16 cellular contexts compared by ENCODE assay signal in the genomic region with DNA sequence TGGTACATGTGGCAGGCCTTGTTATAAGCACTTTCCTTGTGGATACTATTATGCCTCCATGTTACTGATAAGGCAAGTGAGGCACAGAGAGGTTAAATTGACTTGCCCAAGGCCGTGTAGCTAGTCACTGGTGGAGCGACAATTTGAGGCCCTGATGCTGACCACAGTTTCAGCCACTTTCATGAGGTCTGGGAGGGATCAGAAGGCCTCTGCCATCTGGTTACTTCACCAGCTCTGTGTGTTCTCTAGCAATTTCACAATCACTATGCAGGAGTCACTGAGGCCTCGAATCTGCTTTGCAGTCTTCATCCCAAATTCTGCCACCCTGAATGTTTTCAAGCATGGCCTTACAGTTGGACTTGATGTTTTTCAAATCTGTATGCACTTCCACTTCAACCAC. TPM values are rescaled to one million over a fixed set of nuclear protein-coding genes. Genes with fewer than 3 reads are reported as not detected.
A peak's percentile ranks its signal among the peaks of the same experiment; 100 is the strongest.
DNase-seq lines count a peak whose midpoint lies in the region; ATAC-seq and TF ChIP-seq lines count a peak whose summit lies in the region.
"Had no signal": no experiment of that assay in that cellular context is flagged by ENCODE, and none has a peak within 500 bp of the region (broad histone marks: within the 10 kb centered on the region; RNA-seq: fewer than 3 reads in every experiment).

No MANE protein-coding gene starts in this region.

- in situ Hi-C loops in IMR-90 (cut with MboI; ENCODE audit: low sequenced_read_pairs) = no loop called here

- H3K36me3 ChIP-seq in IMR-90 (ENCODE audit: control insufficient read depth, insufficient read depth, low read length) (no peaks in the 10 kb centered on the region), liver (ENCODE audit: control insufficient read depth in 4 of 4, insufficient read depth in 3 of 4, low read depth in 1 of 4, low read length in 3 of 4) (no peaks in the 10 kb centered on the region)
- H3K36me3 ChIP-seq in CD8-positive, alpha-beta T cell (ENCODE audit: insufficient read depth, low read length) = no peaks in the 10 kb centered on the region

- H3K36me3 Mint-ChIP-seq in activated CD8-positive, alpha-beta T cell treated with anti-CD3 and anti-CD28 coated beads for 36 hours (ENCODE audit: low read depth) = peaks cover 32% of the 10 kb centered on the region
- H3K36me3 Mint-ChIP-seq in CD8-positive, alpha-beta T cell = peaks cover 36% of the 10 kb centered on the region

- no peak for TF ChIP-seq POLR2A in IMR-90 (IDR thresholded peaks at IDR 0.05; ENCODE audit: low read depth, low read length)

- H2AFZ ChIP-seq in IMR-90 (replicated peaks; ENCODE audit: low read length, poor library complexity) = no peak overlapping the region
- H2AFZ ChIP-seq: neural progenitor cell had no signal

- H3K4ac ChIP-seq in IMR-90 (ENCODE audit: low read depth, low read length) = no peak overlapping the region

- no peak overlapping the region for H3K56ac ChIP-seq in IMR-90 (ENCODE audit: extremely low read depth, insufficient read depth, low read length)

- H2AK9ac ChIP-seq in IMR-90 (replicated peaks; ENCODE audit: low read depth, low read length, poor library complexity) = no peak overlapping the region

- H3K23ac ChIP-seq in IMR-90 (ENCODE audit: low read depth, low read length) = no peak overlapping the region

- H2BK15ac ChIP-seq in IMR-90 (ENCODE audit: low read depth, low read length) = no peak overlapping the region

- no peak overlapping the region for H3K18ac ChIP-seq in IMR-90 (ENCODE audit: low read depth, low read length)

- H3K27ac Mint-ChIP-seq in activated CD8-positive, alpha-beta T cell treated with anti-CD3 and anti-CD28 coated beads for 36 hours = no peak overlapping the region
- no peak overlapping the region for H3K27ac Mint-ChIP-seq in CD8-positive, alpha-beta T cell
- H3K27ac Mint-ChIP-seq: activated B cell treated with CpG ODN at 0.5 μM for 24 hours; activated naive CD4-positive, alpha-beta T cell treated with anti-CD3 and anti-CD28 coated beads, Interleukin-2, amount 50 U/mL, for 24 hours; neural progenitor cell had no signal

- no peaks in the 10 kb centered on the region for H3K27me3 Mint-ChIP-seq in activated CD8-positive, alpha-beta T cell treated with anti-CD3 and anti-CD28 coated beads for 36 hours
- H3K27me3 Mint-ChIP-seq in CD8-positive, alpha-beta T cell (ENCODE audit: low read depth) = no peaks in the 10 kb centered on the region
- H3K27me3 Mint-ChIP-seq: activated B cell treated with CpG ODN at 0.5 μM for 24 hours; activated naive CD4-positive, alpha-beta T cell treated with anti-CD3 and anti-CD28 coated beads, Interleukin-2, amount 50 U/mL, for 24 hours had no signal

- H3K9ac ChIP-seq in IMR-90 (ENCODE audit: low read depth, low read length) (no peak overlapping the region), liver (ENCODE audit: low read depth in 1 of 2, low read length in 2 of 2) (no peak overlapping the region)
- H3K9ac ChIP-seq: neural progenitor cell had no signal

- no peak overlapping the region for H3K4me3 Mint-ChIP-seq in activated CD8-positive, alpha-beta T cell treated with anti-CD3 and anti-CD28 coated beads for 36 hours
- H3K4me3 Mint-ChIP-seq in CD8-positive, alpha-beta T cell = no peak overlapping the region
- H3K4me3 Mint-ChIP-seq: activated B cell treated with CpG ODN at 0.5 μM for 24 hours; activated naive CD4-positive, alpha-beta T cell treated with anti-CD3 and anti-CD28 coated beads, Interleukin-2, amount 50 U/mL, for 24 hours; CD14-positive monocyte; neural progenitor cell had no signal

- no peak overlapping the region for H4K8ac ChIP-seq in IMR-90 (ENCODE audit: low read depth in 2 of 2, low read length in 2 of 2)

- no peaks in the 10 kb centered on the region for H3K9me3 Mint-ChIP-seq in activated CD8-positive, alpha-beta T cell treated with anti-CD3 and anti-CD28 coated beads for 36 hours
- H3K9me3 Mint-ChIP-seq in CD8-positive, alpha-beta T cell = no peaks in the 10 kb centered on the region
- H3K9me3 Mint-ChIP-seq: activated B cell treated with CpG ODN at 0.5 μM for 24 hours; activated naive CD4-positive, alpha-beta T cell treated with anti-CD3 and anti-CD28 coated beads, Interleukin-2, amount 50 U/mL, for 24 hours; neural progenitor cell had no signal

- H3K4me1 ChIP-seq in IMR-90 (ENCODE audit: control insufficient read depth, insufficient read depth, low read length) = no peaks in the 10 kb centered on the region
- peaks cover 3 to 17% (median 17%) of the 10 kb centered on the region in 4 donors for H3K4me1 ChIP-seq in liver (ENCODE audit: control insufficient read depth in 4 of 4, insufficient read depth in 4 of 4, low read length in 3 of 4)
- no peaks in the 10 kb centered on the region for H3K4me1 ChIP-seq in CD8-positive, alpha-beta T cell (ENCODE audit: insufficient read depth, low read length)
- H3K4me1 ChIP-seq: neural progenitor cell, testis had no signal

- no peaks in the 10 kb centered on the region for H4K20me1 ChIP-seq in IMR-90 (ENCODE audit: insufficient read depth, low read length)

- no TSS peak for BruUV-seq in IMR-90 (replicated peaks; lab: Mats Ljungman, UMichigan)

- H2BK120ac ChIP-seq in IMR-90 (ENCODE audit: low read depth, low read length) = no peak overlapping the region

- H3K27me3 ChIP-seq in IMR-90 (ENCODE audit: control insufficient read depth, insufficient read depth, low read length) = no peaks in the 10 kb centered on the region
- H3K27me3 ChIP-seq in liver (ENCODE audit: control insufficient read depth in 4 of 4, insufficient read depth in 4 of 4, low read length in 3 of 4) = no peaks in the 10 kb centered on the region
- H3K27me3 ChIP-seq in CD8-positive, alpha-beta T cell (ENCODE audit: insufficient read depth, low read length) = no peaks in the 10 kb centered on the region
- H3K27me3 ChIP-seq: neural progenitor cell, testis had no signal

- no peak overlapping the region for H4K91ac ChIP-seq in IMR-90 (ENCODE audit: insufficient read depth, low read depth, low read length)

- peaks cover 5% of the 10 kb centered on the region; the same call in 1 of the 2 replicates for H3K9me1 ChIP-seq in IMR-90 (ENCODE audit: insufficient read depth, low read length)

- TF ChIP-seq RAD21 in IMR-90 (IDR thresholded peaks at IDR 0.05; ENCODE audit: low read length) = no peak
- TF ChIP-seq RAD21 in liver (IDR thresholded peaks at IDR 0.05) = no peak

- no peak for ATAC-seq in IMR-90 (ENCODE audit: low read depth)
- ATAC-seq in activated CD8-positive, alpha-beta T cell treated with anti-CD3 and anti-CD28 coated beads for 36 hours = peak; percentile 24
- no peak for ATAC-seq in CD8-positive, alpha-beta T cell

- no peak overlapping the region for H3K4me2 ChIP-seq in IMR-90 (ENCODE audit: low read depth, low read length)
- H3K4me2 ChIP-seq: neural progenitor cell had no signal

- dilution Hi-C loops in IMR-90 (cut with HindIII; ENCODE audit: low sequenced_read_pairs, unreplicated experiment) = no loop called here

- H2AK5ac ChIP-seq in IMR-90 (ENCODE audit: low read depth, low read length) = no peak overlapping the region

- H3K27ac ChIP-seq in IMR-90 (ENCODE audit: insufficient read depth, low read length) = no peak overlapping the region
- H3K27ac ChIP-seq in liver (ENCODE audit: low read depth in 1 of 2, low read length in 2 of 2) = no peak overlapping the region
- H3K27ac ChIP-seq in CD8-positive, alpha-beta T cell (ENCODE audit: low read depth, low read length) = no peak overlapping the region
- H3K27ac ChIP-seq: 22Rv1, neural progenitor cell, testis had no signal

- no peak overlapping the region for H3K14ac ChIP-seq in IMR-90 (replicated peaks; ENCODE audit: low read depth, low read length)

- H3K4me3 ChIP-seq in IMR-90 (ENCODE audit: insufficient read depth, low read depth, low read length) (no peak overlapping the region), liver (ENCODE audit: low read depth in 1 of 3, low read length in 3 of 3) (no peak overlapping the region)
- H3K4me3 ChIP-seq in CD8-positive, alpha-beta T cell (ENCODE audit: low read depth, low read length) = no peak overlapping the region
- H3K4me3 ChIP-seq: neural progenitor cell, testis had no signal

- H2BK20ac ChIP-seq in IMR-90 (ENCODE audit: low read depth, low read length) = no peak overlapping the region

- POLR2A ChIA-PET in IMR-90 (lab: Charles Lee; ENCODE audit: unreplicated experiment) = no interaction called here
- POLR2A ChIA-PET in activated CD8-positive, alpha-beta T cell treated with anti-CD3 and anti-CD28 coated beads for 36 hours (lab: Charles Lee) = no interaction called here
- POLR2A ChIA-PET in CD8-positive, alpha-beta T cell (lab: Charles Lee) = no interaction called here

- 92% methylated on average over 1 of the region's 3 CpGs; no CpG with 5 or more reads in 1 of the 2 experiments for WGBS in IMR-90 (ENCODE audit: extremely low coverage in 2 of 2, insufficient read length in 1 of 2), 2 experiments
- WGBS in liver = 41% methylated on average over 3 of the region's 3 CpGs

- no peak for TF ChIP-seq CTCF in IMR-90 (conservative IDR thresholded peaks at IDR 0.05; ENCODE audit: low read depth, low read length)
- no peak for TF ChIP-seq CTCF in activated CD8-positive, alpha-beta T cell treated with anti-CD3 and anti-CD28 coated beads for 36 hours (IDR thresholded peaks at IDR 0.05)
- TF ChIP-seq CTCF in liver (IDR thresholded peaks at IDR 0.05; ENCODE audit: low read depth, low read length, missing input control) = no peak
- no peak for TF ChIP-seq CTCF in CD8-positive, alpha-beta T cell (IDR thresholded peaks at IDR 0.05)

- no peak overlapping the region for H4K5ac ChIP-seq in IMR-90 (ENCODE audit: low read depth, low read length)

- H3K9me3 ChIP-seq in IMR-90 (ENCODE audit: control insufficient read depth, insufficient read depth, low read length) (no peaks in the 10 kb centered on the region), liver (ENCODE audit: control insufficient read depth in 4 of 4, low read length in 3 of 4) (no peaks in the 10 kb centered on the region)
- H3K9me3 ChIP-seq in CD8-positive, alpha-beta T cell (ENCODE audit: low read length) = no peaks in the 10 kb centered on the region
- H3K9me3 ChIP-seq: testis had no signal

- H3K79me1 ChIP-seq in IMR-90 (ENCODE audit: low read depth in 1 of 2, low read length in 2 of 2) = no peaks in the 10 kb centered on the region; a peak in 1 of 4 replicates

- no peak overlapping the region for H2BK5ac ChIP-seq in IMR-90 (ENCODE audit: low read depth, low read length, poor library complexity, severe bottlenecking)

- CTCF ChIA-PET in IMR-90 (lab: Yijun Ruan, JAX) = no interaction called here
- CTCF ChIA-PET in activated CD8-positive, alpha-beta T cell treated with anti-CD3 and anti-CD28 coated beads for 36 hours (lab: Charles Lee) = interaction anchor here (1.4 kb wide), 1 partner anchor 14 kb away, joined by 4 read pairs; no protein-coding TSS in a partner anchor
- CTCF ChIA-PET in CD8-positive, alpha-beta T cell (lab: Charles Lee) = no interaction called here

- peaks cover 15% of the 10 kb centered on the region for H3K4me1 Mint-ChIP-seq in activated CD8-positive, alpha-beta T cell treated with anti-CD3 and anti-CD28 coated beads for 36 hours (ENCODE audit: low read depth)
- peaks cover 13% of the 10 kb centered on the region for H3K4me1 Mint-ChIP-seq in CD8-positive, alpha-beta T cell (ENCODE audit: low read depth)
- H3K4me1 Mint-ChIP-seq: neural progenitor cell had no signal

- intact Hi-C loops in IMR-90 (cut with micrococcal nuclease) = no loop called here
- intact Hi-C loops in activated CD8-positive, alpha-beta T cell treated with anti-CD3 and anti-CD28 coated beads for 36 hours (cut with micrococcal nuclease) = no loop called here
- intact Hi-C loops in CD8-positive, alpha-beta T cell (cut with DNase I, micrococcal nuclease) = no loop called here

- DNase-seq in SIG-M5 treated with dmso at 0.1 percent for 504 hours (lab: John Stamatoyannopoulos, UW; ENCODE audit: unreplicated experiment) (peak; percentile 22), SIG-M5 (lab: John Stamatoyannopoulos, UW) (no peak), IMR-90 (no peak), GOT3 (lab: John Stamatoyannopoulos, UW) (no peak), DMS53 (lab: John Stamatoyannopoulos, UW) (no peak)
- peak; percentile 8 for DNase-seq in activated CD8-positive, alpha-beta T cell treated with anti-CD3 and anti-CD28 coated beads for 36 hours
- no peak for DNase-seq in CD8-positive, alpha-beta T cell
- DNase-seq: activated B cell treated with CpG ODN at 0.5 μM for 24 hours; effector CD8-positive, alpha-beta T cell; NCI-H146; testis had no signal

RNA-seq across cellular contexts. Expression of a gene that starts 9.1 kb away (rescaled TPM):
- total RNA-seq in IMR-90 (2012; rRNA removed) (0.36 and 0.83 TPM in 2 replicates), liver (1 to 10 TPM; 2.3 to 2.8 TPM)
- polyA plus RNA-seq in IMR-90 (2012; rRNA removed) (0.19 TPM in 2 replicates), liver (1 to 10 TPM in 1 of 2 donors, under 1 TPM in 1; 0.66 to 1.0 TPM)
- polyA plus RNA-seq in IMR-90 (2012; cell fraction: cytosol; rRNA removed) = not detected in 2 replicates
- polyA plus RNA-seq in IMR-90 (2012; cell fraction: nucleus; rRNA removed; ENCODE audit: low replicate concordance) = 0.07 and 1.3 TPM in 2 replicates
- total RNA-seq in activated CD8-positive, alpha-beta T cell treated with anti-CD3 and anti-CD28 coated beads for 36 hours = under 1 TPM; 0.34 to 0.45 TPM
- total RNA-seq in CD8-positive, alpha-beta T cell = 1 to 10 TPM; 3.4 to 3.5 TPM

Comparison
In these comparisons a context has a peak if more than half of its experiments do, and no peak if none do; other contexts are left out.
1. DNase-seq: peak in SIG-M5 treated with dmso at 0.1 percent for 504 hours (single experiment) and activated CD8-positive, alpha-beta T cell treated with anti-CD3 and anti-CD28 coated beads for 36 hours (single experiment); none in SIG-M5 (single experiment), IMR-90 (single experiment), CD8-positive, alpha-beta T cell (0 of 7), GOT3 (single experiment) and DMS53 (single experiment).